ENCODE assay signal across 2 cellular contexts in the genomic region with DNA sequence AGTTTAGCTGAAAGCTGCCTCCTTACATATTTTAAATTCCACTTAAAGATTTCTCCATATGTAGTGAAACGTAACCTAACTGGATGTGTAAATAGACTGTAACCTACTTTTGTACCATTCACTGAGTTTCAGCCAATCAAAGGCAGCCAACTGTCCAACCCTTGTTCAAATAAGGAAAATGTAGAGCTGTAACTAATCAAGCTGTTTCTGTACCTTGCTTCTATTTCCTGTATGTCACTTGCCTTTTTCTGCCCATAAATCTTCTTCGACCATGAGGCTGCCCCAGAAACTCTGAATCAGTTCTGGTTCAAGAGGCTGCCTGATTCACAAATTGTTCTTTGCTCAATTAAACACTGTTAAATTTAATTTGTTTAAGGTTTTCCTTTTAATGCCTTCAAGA.
TF ChIP-seq lines count a peak whose summit lies in the region.

No MANE protein-coding gene starts in this region.

TF ChIP-seq in HEK293T, 16 proteins besides CTCF, POLR2A, EP300 and RAD21 (continued from another document):
- no peak for TF ChIP-seq FOXM1 (IDR thresholded peaks at IDR 0.05; ENCODE audit: borderline replicate concordance)

TF ChIP-seq in endothelial cell of umbilical vein, 7 proteins besides CTCF, POLR2A, EP300 and RAD21 (continued from another document):
- TF ChIP-seq POLR2AphosphoS5 (IDR thresholded peaks at IDR 0.05; ENCODE audit: insufficient read depth, low read depth, low read length) (no peak), JUN (IDR thresholded peaks at IDR 0.05; ENCODE audit: borderline replicate concordance, insufficient read depth, insufficient read length, low read depth) (no peak), FOS (IDR thresholded peaks at IDR 0.05; ENCODE audit: borderline replicate concordance, insufficient read depth, low read length) (no peak), MYC (IDR thresholded peaks at IDR 0.05; ENCODE audit: low read depth, low read length) (no peak)
